ENCODE assay signal across 14 cellular contexts in genomic region chr6:135161411-135161810, GRCh38.
"Had no signal": no experiment of that assay in that cellular context is flagged by ENCODE, and none has a peak within 500 bp of the region (broad histone marks: within the 10 kb centered on the region; RNA-seq: fewer than 3 reads in every experiment).

No MANE protein-coding gene starts in this region.

- DNase-seq: activated B cell treated with CpG ODN at 0.5 μM for 24 hours; aorta; dermis blood vessel endothelial cell; endodermal cell; erythroblast; kidney; left ventricle myocardium inferior; nephron progenitor cell; stimulated activated CD4-positive, alpha-beta T cell treated with anti-CD3 and anti-CD28 coated beads, Interleukin-12 subunit alpha, Interleukin-12 subunit beta, amount 100 ng/mL, for 4 hours; stimulated activated CD4-positive, alpha-beta T cell treated with anti-CD3 and anti-CD28 coated beads, Interleukin-2, amount 100 ng/mL, for 48 hours had no signal

- H3K4me3 Mint-ChIP-seq: activated B cell treated with CpG ODN at 0.5 μM for 24 hours, endodermal cell, memory B cell, nephron progenitor cell had no signal

- H3K4me1 ChIP-seq: breast epithelium, left ventricle myocardium inferior, tibial nerve, vagina had no signal

- H3K4me1 Mint-ChIP-seq: endodermal cell had no signal

- H3K27ac Mint-ChIP-seq: activated B cell treated with CpG ODN at 0.5 μM for 24 hours, endodermal cell, memory B cell, nephron progenitor cell had no signal

- H3K27ac ChIP-seq: breast epithelium, left ventricle myocardium inferior, tibial nerve, vagina had no signal

- H3K36me3 ChIP-seq: breast epithelium, left ventricle myocardium inferior, tibial nerve, vagina had no signal

- FAIRE-seq: kidney had no signal

- H3K4me3 ChIP-seq: breast epithelium, left ventricle myocardium inferior, tibial nerve, vagina had no signal

- H3K9me3 ChIP-seq: breast epithelium, left ventricle myocardium inferior, tibial nerve, vagina had no signal

- H3K9me3 Mint-ChIP-seq: activated B cell treated with CpG ODN at 0.5 μM for 24 hours, endodermal cell, memory B cell had no signal

- H3K36me3 Mint-ChIP-seq: memory B cell had no signal

- H3K27me3 Mint-ChIP-seq: activated B cell treated with CpG ODN at 0.5 μM for 24 hours had no signal
